Comparison of ENCODE assay signal across 7 cellular contexts in the genomic region with DNA sequence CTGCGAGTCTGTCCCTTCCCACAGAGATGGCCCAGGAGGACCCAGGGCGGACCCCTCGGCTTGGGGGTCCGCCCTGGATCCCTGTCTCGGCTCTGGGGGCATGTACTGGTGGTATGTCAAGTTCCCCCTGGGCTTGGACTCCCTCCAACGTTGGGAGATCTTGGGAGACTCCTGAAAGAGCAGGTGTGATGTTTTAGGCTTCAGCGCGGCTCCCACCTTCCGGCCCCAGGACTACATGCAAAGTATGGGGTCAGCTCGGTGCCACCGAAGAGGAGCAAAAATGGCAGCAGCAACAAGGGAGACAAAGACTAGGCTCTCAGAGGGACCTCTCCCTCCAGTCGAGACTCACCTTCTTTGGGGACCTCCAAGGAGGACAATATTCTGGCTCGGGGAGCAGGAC. TPM values are rescaled to one million over a fixed set of nuclear protein-coding genes. Genes with fewer than 3 reads are reported as not detected.
A peak's percentile ranks its signal among the peaks of the same experiment; 100 is the strongest.
DNase-seq lines count a peak whose midpoint lies in the region; ATAC-seq and TF ChIP-seq lines count a peak whose summit lies in the region.
"Had no signal": no experiment of that assay in that cellular context is flagged by ENCODE, and none has a peak within 500 bp of the region (broad histone marks: within the 10 kb centered on the region; RNA-seq: fewer than 3 reads in every experiment).

No MANE protein-coding gene starts in this region.

- H3K9me3 Mint-ChIP-seq in CD8-positive, alpha-beta memory T cell, result peaks cover 0 to 3% (median 0%) of the 10 kb centered on the region in 5 donors
- H3K9me3 Mint-ChIP-seq in activated CD8-positive, alpha-beta T cell treated with anti-CD3 and anti-CD28 coated beads for 36 hours, result peaks cover 4% of the 10 kb centered on the region

- no peaks in the 10 kb centered on the region for H3K27me3 Mint-ChIP-seq in CD8-positive, alpha-beta memory T cell
- H3K27me3 Mint-ChIP-seq in activated CD8-positive, alpha-beta T cell treated with anti-CD3 and anti-CD28 coated beads for 36 hours, result no peaks in the 10 kb centered on the region

- no peak overlapping the region for H3K4me3 ChIP-seq in CD8-positive, alpha-beta memory T cell (ENCODE audit: low read length)
- peak overlapping the region; percentile 70 to 84 for H3K4me3 ChIP-seq in muscle layer of duodenum (ENCODE audit: low read depth in 1 of 2, low read length in 2 of 2)

- DNase-seq in CD8-positive, alpha-beta memory T cell, result no peak
- no peak for DNase-seq in activated CD8-positive, alpha-beta T cell treated with anti-CD3 and anti-CD28 coated beads for 36 hours
- DNase-seq in DMS153 (lab: John Stamatoyannopoulos, UW) (no peak), GOT3 (lab: John Stamatoyannopoulos, UW) (no peak)
- DNase-seq: cortex of kidney had no signal

- peak overlapping the region; percentile 70 for H3K27ac ChIP-seq in CD8-positive, alpha-beta memory T cell (ENCODE audit: low read depth, low read length)
- H3K27ac ChIP-seq in muscle layer of duodenum (ENCODE audit: low read length), result peak overlapping the region; percentile 91

- CTCF ChIA-PET in CD8-positive, alpha-beta memory T cell (lab: Charles Lee), result interaction anchor here (1.3 to 2.3 kb wide), 2 partner anchors 10 to 24 kb away, joined by 6 to 9 read pairs; no protein-coding TSS in a partner anchor
- CTCF ChIA-PET in activated CD8-positive, alpha-beta T cell treated with anti-CD3 and anti-CD28 coated beads for 36 hours (lab: Charles Lee), result no interaction called here

- intact Hi-C loops in activated CD8-positive, alpha-beta T cell treated with anti-CD3 and anti-CD28 coated beads for 36 hours (cut with micrococcal nuclease), result no loop called here

- peaks cover 15 to 23% (median 20%) of the 10 kb centered on the region in 3 donors for H3K4me1 Mint-ChIP-seq in CD8-positive, alpha-beta memory T cell
- H3K4me1 Mint-ChIP-seq in activated CD8-positive, alpha-beta T cell treated with anti-CD3 and anti-CD28 coated beads for 36 hours (ENCODE audit: low read depth), result peaks cover 8% of the 10 kb centered on the region

- ATAC-seq in activated CD8-positive, alpha-beta T cell treated with anti-CD3 and anti-CD28 coated beads for 36 hours, result no peak
- ATAC-seq in GM18517 (IDR thresholded peaks at IDR 0.05; ENCODE audit: unreplicated experiment), result no peak

- H3K36me3 ChIP-seq in CD8-positive, alpha-beta memory T cell (ENCODE audit: insufficient read depth, low read length), result no peaks in the 10 kb centered on the region
- no peaks in the 10 kb centered on the region for H3K36me3 ChIP-seq in muscle layer of duodenum (ENCODE audit: control insufficient read depth in 1 of 2, insufficient read depth in 2 of 2, low read length in 2 of 2)

- H3K27ac Mint-ChIP-seq in CD8-positive, alpha-beta memory T cell, result peak overlapping the region in 3 of 8 donors; percentile 33 to 79 (median 76)
- no peak overlapping the region for H3K27ac Mint-ChIP-seq in activated CD8-positive, alpha-beta T cell treated with anti-CD3 and anti-CD28 coated beads for 36 hours

- no peak for TF ChIP-seq CTCF in activated CD8-positive, alpha-beta T cell treated with anti-CD3 and anti-CD28 coated beads for 36 hours (IDR thresholded peaks at IDR 0.05)

- no peaks in the 10 kb centered on the region for H3K9me3 ChIP-seq in CD8-positive, alpha-beta memory T cell (ENCODE audit: low read length)
- H3K9me3 ChIP-seq in muscle layer of duodenum (ENCODE audit: control insufficient read depth in 1 of 2, low read length in 2 of 2), result peaks cover 0 to 3% of the 10 kb centered on the region in 2 donors

- POLR2A ChIA-PET in CD8-positive, alpha-beta memory T cell (lab: Charles Lee), result interaction anchor here (1.2 kb wide), 1 partner anchor 10 kb away, joined by 4 read pairs; no protein-coding TSS in a partner anchor
- POLR2A ChIA-PET in activated CD8-positive, alpha-beta T cell treated with anti-CD3 and anti-CD28 coated beads for 36 hours (lab: Charles Lee), result no interaction called here

- H3K27me3 ChIP-seq in CD8-positive, alpha-beta memory T cell (ENCODE audit: insufficient read depth, low read length, poor library complexity, severe bottlenecking), result no peaks in the 10 kb centered on the region
- H3K27me3 ChIP-seq in muscle layer of duodenum (ENCODE audit: low read depth, low read length), result no peaks in the 10 kb centered on the region

- H3K36me3 Mint-ChIP-seq in CD8-positive, alpha-beta memory T cell, result peaks cover 0 to 4% (median 0%) of the 10 kb centered on the region in 3 donors
- H3K36me3 Mint-ChIP-seq in activated CD8-positive, alpha-beta T cell treated with anti-CD3 and anti-CD28 coated beads for 36 hours (ENCODE audit: low read depth), result no peaks in the 10 kb centered on the region

- H3K4me1 ChIP-seq in CD8-positive, alpha-beta memory T cell (ENCODE audit: insufficient read depth, low read length), result peaks cover 19% of the 10 kb centered on the region
- H3K4me1 ChIP-seq in muscle layer of duodenum (ENCODE audit: control insufficient read depth in 1 of 2, insufficient read depth in 2 of 2, low read length in 2 of 2), result peaks cover 8 to 46% of the 10 kb centered on the region in 2 donors

- H3K4me3 Mint-ChIP-seq in CD8-positive, alpha-beta memory T cell, result peak overlapping the region; percentile 74 to 88 (median 80)
- H3K4me3 Mint-ChIP-seq in activated CD8-positive, alpha-beta T cell treated with anti-CD3 and anti-CD28 coated beads for 36 hours, result peak overlapping the region; percentile 84

RNA-seq across cellular contexts. Expression of gene MAMSTR, which starts 4.2 kb away (rescaled TPM):
- total RNA-seq in CD8-positive, alpha-beta memory T cell, result under 1 TPM; 0.68 to 0.69 TPM
- polyA plus RNA-seq in CD8-positive, alpha-beta memory T cell, result 0.40 TPM
- 1 to 10 TPM in 1 of 2 experiments, under 1 TPM in 1; 0.56 to 1.0 TPM for total RNA-seq in activated CD8-positive, alpha-beta T cell treated with anti-CD3 and anti-CD28 coated beads for 36 hours

RNA-seq across cellular contexts. Expression of gene FUT2, which starts 19.5 kb away (rescaled TPM):
- not detected for total RNA-seq in CD8-positive, alpha-beta memory T cell
- polyA plus RNA-seq in CD8-positive, alpha-beta memory T cell, result 0.33 TPM
- not detected for total RNA-seq in activated CD8-positive, alpha-beta T cell treated with anti-CD3 and anti-CD28 coated beads for 36 hours

RNA-seq across cellular contexts. Expression of gene RASIP1, which starts 25.1 kb away (rescaled TPM):
- under 1 TPM; 0.20 to 0.22 TPM for total RNA-seq in CD8-positive, alpha-beta memory T cell
- polyA plus RNA-seq in CD8-positive, alpha-beta memory T cell, result 0.09 TPM
- 1 to 10 TPM in 1 of 2 experiments, under 1 TPM in 1; 0.72 to 1.2 TPM for total RNA-seq in activated CD8-positive, alpha-beta T cell treated with anti-CD3 and anti-CD28 coated beads for 36 hours

RNA-seq across cellular contexts. Expression of gene IZUMO1, which starts 31.4 kb away (rescaled TPM):
- not detected for total RNA-seq in CD8-positive, alpha-beta memory T cell
- polyA plus RNA-seq in CD8-positive, alpha-beta memory T cell, result not detected
- not detected for total RNA-seq in activated CD8-positive, alpha-beta T cell treated with anti-CD3 and anti-CD28 coated beads for 36 hours

RNA-seq across cellular contexts. Expression of gene FUT1, which starts 37.2 kb away (rescaled TPM):
- under 1 TPM; 0.09 TPM for total RNA-seq in CD8-positive, alpha-beta memory T cell
- not detected for polyA plus RNA-seq in CD8-positive, alpha-beta memory T cell
- under 1 TPM; 0.09 to 0.11 TPM for total RNA-seq in activated CD8-positive, alpha-beta T cell treated with anti-CD3 and anti-CD28 coated beads for 36 hours
